9 cellular contexts compared by ENCODE assay signal in the genomic region with DNA sequence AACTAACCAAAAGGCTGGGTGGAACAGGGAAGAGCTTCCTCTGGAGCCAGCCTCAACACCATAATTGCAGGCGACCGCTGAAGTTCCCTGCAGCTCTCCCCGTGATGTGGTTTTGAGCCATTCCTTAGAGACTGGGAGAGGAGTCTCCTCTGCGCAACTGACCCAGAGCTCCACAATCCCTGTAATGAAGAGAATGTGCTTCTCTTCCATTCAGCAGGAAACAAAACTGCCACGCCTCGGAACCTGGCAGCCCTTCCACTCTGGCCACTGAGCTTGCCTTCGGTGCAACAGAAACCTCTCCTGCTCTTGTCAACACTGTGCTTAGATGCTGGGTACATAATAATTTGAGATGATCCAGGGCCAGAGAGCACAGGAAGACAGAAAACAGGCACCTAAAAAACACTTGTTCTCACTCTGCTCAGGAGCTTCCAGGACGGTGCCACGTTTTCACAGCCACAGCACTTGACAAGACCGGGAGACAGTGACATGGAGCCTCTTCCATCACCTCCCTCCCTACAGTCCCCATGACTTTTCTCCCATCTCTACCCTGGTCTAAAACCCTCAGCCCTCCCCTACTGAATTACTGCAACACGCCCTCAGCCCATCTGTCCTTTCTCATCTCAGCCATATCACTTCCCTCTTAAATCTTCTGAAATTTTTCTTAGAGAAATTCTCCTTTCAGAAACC.
A peak's percentile ranks its signal among the peaks of the same experiment; 100 is the strongest.
DNase-seq lines count a peak whose midpoint lies in the region; ATAC-seq and TF ChIP-seq lines count a peak whose summit lies in the region.
"Had no signal": no experiment of that assay in that cellular context is flagged by ENCODE, and none has a peak within 500 bp of the region (broad histone marks: within the 10 kb centered on the region; RNA-seq: fewer than 3 reads in every experiment).

No MANE protein-coding gene starts in this region.

- no peak for TF ChIP-seq CTCF in GM23338 (conservative IDR thresholded peaks at IDR 0.05; ENCODE audit: low read depth in 2 of 2)

- no peaks in the 10 kb centered on the region for H3K36me3 ChIP-seq in GM23338 (ENCODE audit: insufficient read depth)
- peaks cover 11% of the 10 kb centered on the region for H3K36me3 ChIP-seq in skeletal muscle satellite cell (ENCODE audit: insufficient read depth, low read length)

- peaks cover 1% of the 10 kb centered on the region for H3K27me3 Mint-ChIP-seq in GM23338 (ENCODE audit: insufficient read depth, low read depth, poor library complexity)
- peaks cover 0 to 1% (median 0%) of the 10 kb centered on the region in 3 donors for H3K27me3 Mint-ChIP-seq in immature natural killer cell (ENCODE audit: low read depth in 3 of 3)
- peaks cover 11% of the 10 kb centered on the region for H3K27me3 Mint-ChIP-seq in activated naive CD8-positive, alpha-beta T cell treated with anti-CD3 and anti-CD28 coated beads for 36 hours

- H3K9me2 ChIP-seq in GM23338 (ENCODE audit: insufficient read depth) = no peaks in the 10 kb centered on the region

- DNase-seq in GM23338 (ENCODE audit: low spot score) (peak; percentile 22), amniotic epithelial cell (ENCODE audit: low read depth) (peak; percentile 75), left ventricle myocardium superior (peak; percentile 65), GDM1 (lab: John Stamatoyannopoulos, UW) (no peak), immature natural killer cell (no peak)
- no peak for DNase-seq in activated naive CD8-positive, alpha-beta T cell treated with anti-CD3 and anti-CD28 coated beads for 36 hours
- DNase-seq: KG1 had no signal

- H4K20me1 ChIP-seq in GM23338 (replicated peaks; ENCODE audit: insufficient read depth) = no peaks in the 10 kb centered on the region; the same call in 1 of the 2 replicates

- no peak overlapping the region for H3K27ac Mint-ChIP-seq in GM23338
- H3K27ac Mint-ChIP-seq in immature natural killer cell = no peak overlapping the region
- no peak overlapping the region for H3K27ac Mint-ChIP-seq in activated naive CD8-positive, alpha-beta T cell treated with anti-CD3 and anti-CD28 coated beads for 36 hours

- H3K4me2 ChIP-seq in GM23338 (no peak overlapping the region), skeletal muscle satellite cell (ENCODE audit: low read length) (peak overlapping the region; percentile 22)

- peak overlapping the region; percentile 23 for H3K9ac ChIP-seq in skeletal muscle satellite cell (ENCODE audit: low read depth, low read length)

- H3K4me3 Mint-ChIP-seq in GM23338 (no peak overlapping the region), immature natural killer cell (no peak overlapping the region)
- no peak overlapping the region for H3K4me3 Mint-ChIP-seq in activated naive CD8-positive, alpha-beta T cell treated with anti-CD3 and anti-CD28 coated beads for 36 hours

- intact Hi-C loops in left ventricle myocardium superior (cut with micrococcal nuclease) = no loop called here

- no peaks in the 10 kb centered on the region for H3K27me3 ChIP-seq in GM23338 (ENCODE audit: insufficient read depth)
- no peaks in the 10 kb centered on the region for H3K27me3 ChIP-seq in skeletal muscle satellite cell (ENCODE audit: control insufficient read depth, insufficient read depth, low read length)

- H3F3A ChIP-seq in GM23338 (replicated peaks; ENCODE audit: low read depth) = no peaks in the 10 kb centered on the region

- H3K9me3 ChIP-seq in skeletal muscle satellite cell (replicated peaks; ENCODE audit: low read length) = no peaks in the 10 kb centered on the region

- peaks cover 25% of the 10 kb centered on the region for H3K79me2 ChIP-seq in GM23338 (replicated peaks; ENCODE audit: insufficient read depth)

- peaks cover 11% of the 10 kb centered on the region for H3K4me1 Mint-ChIP-seq in GM23338
- H3K4me1 Mint-ChIP-seq in immature natural killer cell = no peaks in the 10 kb centered on the region
- H3K4me1 Mint-ChIP-seq in activated naive CD8-positive, alpha-beta T cell treated with anti-CD3 and anti-CD28 coated beads for 36 hours = peaks cover 6% of the 10 kb centered on the region

- H3K9me3 Mint-ChIP-seq in GM23338 = no peaks in the 10 kb centered on the region
- peaks cover 0 to 3% (median 0%) of the 10 kb centered on the region in 6 donors for H3K9me3 Mint-ChIP-seq in immature natural killer cell
- no peaks in the 10 kb centered on the region for H3K9me3 Mint-ChIP-seq in activated naive CD8-positive, alpha-beta T cell treated with anti-CD3 and anti-CD28 coated beads for 36 hours

- H2AFZ ChIP-seq in GM23338 = no peak overlapping the region

- H3K4me3 ChIP-seq in GM23338 = no peak overlapping the region
- H3K4me3 ChIP-seq in skeletal muscle satellite cell (ENCODE audit: low read length) = no peak overlapping the region

- ATAC-seq in GM23338 (peak; percentile 21; the same call in 1 of the 3 replicates), left ventricle myocardium superior (peak; percentile 88), GM18873 (IDR thresholded peaks at IDR 0.05; ENCODE audit: low FRiP score, unreplicated experiment) (no peak)

- no peaks in the 10 kb centered on the region for H3K4me1 ChIP-seq in GM23338 (ENCODE audit: insufficient read depth)
- H3K4me1 ChIP-seq in skeletal muscle satellite cell (ENCODE audit: control insufficient read depth, insufficient read depth, low read length) = peaks cover 23% of the 10 kb centered on the region

- H3K27ac ChIP-seq in GM23338 (ENCODE audit: low read depth) = peak overlapping the region; percentile 23; the same call in 1 of the 2 replicates

- H3K36me3 Mint-ChIP-seq in GM23338 (ENCODE audit: low read depth) (peaks cover 3% of the 10 kb centered on the region; the same call in 2 of the 3 replicates), immature natural killer cell (no peaks in the 10 kb centered on the region)
- no peaks in the 10 kb centered on the region for H3K36me3 Mint-ChIP-seq in activated naive CD8-positive, alpha-beta T cell treated with anti-CD3 and anti-CD28 coated beads for 36 hours

TF ChIP-seq in GM23338, 12 proteins besides CTCF, POLR2A, EP300 and RAD21 (continues in another document):
- no peak for TF ChIP-seq POLR2AphosphoS5 (IDR thresholded peaks at IDR 0.05; ENCODE audit: low read depth)
- TF ChIP-seq ZNF331 (CRISPR knock-in tag; IDR thresholded peaks at IDR 0.05; ENCODE audit: low read depth) = no peak
- TF ChIP-seq EZH2 (IDR thresholded peaks at IDR 0.05; ENCODE audit: low read depth, unreplicated experiment) = no peak
- TF ChIP-seq ZNF462 (CRISPR knock-in tag; IDR thresholded peaks at IDR 0.05) = no peak
- TF ChIP-seq EZH2phosphoT487 (IDR thresholded peaks at IDR 0.05; ENCODE audit: unreplicated experiment) = no peak

Comparison
In these comparisons a context has a peak if more than half of its experiments do, and no peak if none do; other contexts are left out.
1. DNase-seq: peak in GM23338 (single experiment), amniotic epithelial cell (single experiment) and left ventricle myocardium superior (single experiment); none in GDM1 (single experiment), immature natural killer cell (0 of 3) and activated naive CD8-positive, alpha-beta T cell treated with anti-CD3 and anti-CD28 coated beads for 36 hours (single experiment).